ENCODE assay signal across 8 cellular contexts in genomic region chr1:31939484-31940329, GRCh38. TPM values are rescaled to one million over a fixed set of nuclear protein-coding genes. Genes with fewer than 3 reads are reported as not detected.
DNase-seq lines count a peak whose midpoint lies in the region; ATAC-seq and TF ChIP-seq lines count a peak whose summit lies in the region.

No MANE protein-coding gene starts in this region.

- peaks cover 28% of the 10 kb centered on the region for H4K20me1 ChIP-seq in MM.1S (ENCODE audit: insufficient read depth, low read length)

- peak; percentile 52 to 56 for ATAC-seq in CD4-positive, CD25-positive, alpha-beta regulatory T cell (ENCODE audit: low read depth in 2 of 2)
- ATAC-seq in central memory CD8-positive, alpha-beta T cell (replicated peaks; ENCODE audit: extremely low read depth, poor library complexity, severe bottlenecking), result peak; percentile 34
- ATAC-seq in stimulated activated naive CD8-positive, alpha-beta T cell treated with anti-CD3 and anti-CD28 coated beads, Interleukin-15, amount 100 ng/mL, for 72 hours, result peak; percentile 73

- no peaks in the 10 kb centered on the region for H3K9me2 ChIP-seq in MM.1S (replicated peaks; ENCODE audit: insufficient read depth, low read length)

- peaks cover 4% of the 10 kb centered on the region for H3K36me3 Mint-ChIP-seq in CD4-positive, CD25-positive, alpha-beta regulatory T cell
- peaks cover 36% of the 10 kb centered on the region for H3K36me3 Mint-ChIP-seq in central memory CD8-positive, alpha-beta T cell (ENCODE audit: insufficient read depth)

- H3K4me2 ChIP-seq in MM.1S (ENCODE audit: low read depth, low read length), result no peak overlapping the region

- no peaks in the 10 kb centered on the region for H3K27me3 ChIP-seq in CD4-positive, CD25-positive, alpha-beta regulatory T cell (ENCODE audit: control insufficient read depth, insufficient read depth, low read length)
- H3K27me3 ChIP-seq in MM.1S (replicated peaks; ENCODE audit: insufficient read depth, low read length), result no peaks in the 10 kb centered on the region
- H3K27me3 ChIP-seq in muscle layer of duodenum (ENCODE audit: low read depth, low read length), result no peaks in the 10 kb centered on the region

- no peaks in the 10 kb centered on the region for H3K9me3 Mint-ChIP-seq in CD4-positive, CD25-positive, alpha-beta regulatory T cell
- H3K9me3 Mint-ChIP-seq in central memory CD8-positive, alpha-beta T cell, result no peaks in the 10 kb centered on the region
- H3K9me3 Mint-ChIP-seq in stimulated activated naive CD8-positive, alpha-beta T cell treated with anti-CD3 and anti-CD28 coated beads, Interleukin-15, amount 100 ng/mL, for 72 hours, result no peaks in the 10 kb centered on the region

- peaks cover 30 to 82% (median 46%) of the 10 kb centered on the region in 4 donors for H3K4me1 Mint-ChIP-seq in CD4-positive, CD25-positive, alpha-beta regulatory T cell
- H3K4me1 Mint-ChIP-seq in central memory CD8-positive, alpha-beta T cell, result peaks cover 64% of the 10 kb centered on the region
- H3K4me1 Mint-ChIP-seq in stimulated activated naive CD8-positive, alpha-beta T cell treated with anti-CD3 and anti-CD28 coated beads, Interleukin-15, amount 100 ng/mL, for 72 hours, result peaks cover 76% of the 10 kb centered on the region

- H3K4me1 ChIP-seq in CD4-positive, CD25-positive, alpha-beta regulatory T cell (ENCODE audit: control insufficient read depth, insufficient read depth, low read length, poor library complexity, severe bottlenecking), result peaks cover 82% of the 10 kb centered on the region
- H3K4me1 ChIP-seq in MM.1S (ENCODE audit: low read length) (peaks cover 26% of the 10 kb centered on the region), muscle layer of duodenum (ENCODE audit: control insufficient read depth in 1 of 2, insufficient read depth in 2 of 2, low read length in 2 of 2) (peaks cover 13 to 35% of the 10 kb centered on the region in 2 donors)

- peak overlapping the region; percentile 86 for H3K27ac ChIP-seq in CD4-positive, CD25-positive, alpha-beta regulatory T cell (ENCODE audit: insufficient read depth, low read length, poor library complexity, severe bottlenecking)
- H3K27ac ChIP-seq in MM.1S (ENCODE audit: low read length), result no peak overlapping the region
- peak overlapping the region; percentile 61 for H3K27ac ChIP-seq in muscle layer of duodenum (ENCODE audit: low read length)

- peak; percentile 52 for TF ChIP-seq CTCF in MM.1S (IDR thresholded peaks at IDR 0.05; ENCODE audit: low read length)

- no peaks in the 10 kb centered on the region for H3K36me3 ChIP-seq in CD4-positive, CD25-positive, alpha-beta regulatory T cell (ENCODE audit: control insufficient read depth, insufficient read depth, low read length)
- H3K36me3 ChIP-seq in MM.1S (replicated peaks; ENCODE audit: insufficient read depth, low read length) (no peaks in the 10 kb centered on the region), muscle layer of duodenum (ENCODE audit: control insufficient read depth in 1 of 2, insufficient read depth in 2 of 2, low read length in 2 of 2) (peaks cover 0 to 8% of the 10 kb centered on the region in 2 donors)

- peak overlapping the region; percentile 86 to 96 (median 91) for H3K4me3 Mint-ChIP-seq in CD4-positive, CD25-positive, alpha-beta regulatory T cell
- peak overlapping the region; percentile 88 for H3K4me3 Mint-ChIP-seq in central memory CD8-positive, alpha-beta T cell
- H3K4me3 Mint-ChIP-seq in stimulated activated naive CD8-positive, alpha-beta T cell treated with anti-CD3 and anti-CD28 coated beads, Interleukin-15, amount 100 ng/mL, for 72 hours, result peak overlapping the region; percentile 76 to 86

- peak; percentile 65 to 89 (median 76) for DNase-seq in CD4-positive, CD25-positive, alpha-beta regulatory T cell
- DNase-seq in GM19238 (ENCODE audit: insufficient read length, low spot score) (peak; percentile 67), MM.1S (peak; percentile 67), NCI-H187 treated with DMSO at 0.1 percent for 48 hours (lab: John Stamatoyannopoulos, UW) (no peak)
- peak; percentile 63 for DNase-seq in activated CD4-positive, CD25-positive, alpha-beta regulatory T cell treated with anti-CD3 and anti-CD28 coated beads, Interleukin-2, amount 50 U/mL, for 16 hours (ENCODE audit: low read depth, low spot score)
- peak; percentile 52 to 67 for DNase-seq in central memory CD8-positive, alpha-beta T cell (ENCODE audit: low spot score in 2 of 2)
- DNase-seq in stimulated activated naive CD8-positive, alpha-beta T cell treated with anti-CD3 and anti-CD28 coated beads, Interleukin-15, amount 100 ng/mL, for 72 hours, result peak; percentile 88 to 91

- H2AFZ ChIP-seq in MM.1S (ENCODE audit: low read length), result no peak overlapping the region

- no peaks in the 10 kb centered on the region for H3K27me3 Mint-ChIP-seq in CD4-positive, CD25-positive, alpha-beta regulatory T cell
- no peaks in the 10 kb centered on the region for H3K27me3 Mint-ChIP-seq in central memory CD8-positive, alpha-beta T cell
- no peaks in the 10 kb centered on the region for H3K27me3 Mint-ChIP-seq in stimulated activated naive CD8-positive, alpha-beta T cell treated with anti-CD3 and anti-CD28 coated beads, Interleukin-15, amount 100 ng/mL, for 72 hours

- H3K27ac Mint-ChIP-seq in CD4-positive, CD25-positive, alpha-beta regulatory T cell, result peak overlapping the region; percentile 88 to 97 (median 88)
- peak overlapping the region; percentile 89 for H3K27ac Mint-ChIP-seq in central memory CD8-positive, alpha-beta T cell (ENCODE audit: low read depth)
- H3K27ac Mint-ChIP-seq in stimulated activated naive CD8-positive, alpha-beta T cell treated with anti-CD3 and anti-CD28 coated beads, Interleukin-15, amount 100 ng/mL, for 72 hours, result peak overlapping the region; percentile 91 to 96

- H3K9me3 ChIP-seq in CD4-positive, CD25-positive, alpha-beta regulatory T cell (ENCODE audit: control insufficient read depth in 2 of 2, low read length in 2 of 2), result no peaks in the 10 kb centered on the region
- H3K9me3 ChIP-seq in MM.1S (replicated peaks; ENCODE audit: insufficient read depth, low read length) (no peaks in the 10 kb centered on the region), muscle layer of duodenum (ENCODE audit: control insufficient read depth in 1 of 2, low read length in 2 of 2) (no peaks in the 10 kb centered on the region)

- H3K9ac ChIP-seq in MM.1S (ENCODE audit: low read length), result no peak overlapping the region

- peak overlapping the region; percentile 49 for H3K4me3 ChIP-seq in CD4-positive, CD25-positive, alpha-beta regulatory T cell (ENCODE audit: low read depth, low read length)
- no peak overlapping the region for H3K4me3 ChIP-seq in MM.1S (ENCODE audit: low read length)
- H3K4me3 ChIP-seq in muscle layer of duodenum (ENCODE audit: low read depth in 1 of 2, low read length in 2 of 2), result no peak overlapping the region

- H3K79me2 ChIP-seq in MM.1S (ENCODE audit: low read length), result peaks cover 32% of the 10 kb centered on the region

- peaks cover 26% of the 10 kb centered on the region for H3F3A ChIP-seq in MM.1S (ENCODE audit: insufficient read depth, low read length)

RNA-seq across cellular contexts. Expression of gene PTP4A2, which starts 1.5 kb away (rescaled TPM):
- 364 TPM for total RNA-seq in CD4-positive, CD25-positive, alpha-beta regulatory T cell
- 100 to 1,000 TPM; 288 to 597 (median 387) TPM for polyA plus RNA-seq in CD4-positive, CD25-positive, alpha-beta regulatory T cell
